8 cellular contexts compared by ENCODE assay signal in genomic region chr15:63970723-63971426, GRCh38.
DNase-seq lines count a peak whose midpoint lies in the region; ATAC-seq and TF ChIP-seq lines count a peak whose summit lies in the region.

No MANE protein-coding gene starts in this region.

- H3K9me3 ChIP-seq in Loucy (ENCODE audit: insufficient read depth, low read depth, low read length) (no peaks in the 10 kb centered on the region), lung (ENCODE audit: control insufficient read depth in 2 of 2, insufficient read depth in 1 of 2, low read length in 1 of 2) (no peaks in the 10 kb centered on the region), BE2C (no peaks in the 10 kb centered on the region)

- H3K4me2 ChIP-seq in Loucy (ENCODE audit: low read depth, low read length, poor library complexity, severe bottlenecking) = peak overlapping the region; percentile 49

- no peaks in the 10 kb centered on the region for H4K20me1 ChIP-seq in Loucy (ENCODE audit: insufficient read depth, low read length, poor library complexity, severe bottlenecking)

- no peak for TF ChIP-seq CTCF in Loucy (conservative IDR thresholded peaks at IDR 0.05; ENCODE audit: low read length)
- TF ChIP-seq CTCF in lung (IDR thresholded peaks at IDR 0.05; ENCODE audit: control extremely low read depth, extremely low read depth) = no peak
- no peak for TF ChIP-seq CTCF in BE2C (IDR thresholded peaks at IDR 0.05; ENCODE audit: low read depth, low read length)

- H3K4me1 ChIP-seq in Loucy (ENCODE audit: insufficient read depth, low read length, poor library complexity, severe bottlenecking) = peaks cover 34% of the 10 kb centered on the region
- H3K4me1 ChIP-seq in lung (ENCODE audit: control insufficient read depth in 2 of 2, insufficient read depth in 2 of 2, low read length in 2 of 2) = peaks cover 18 to 24% of the 10 kb centered on the region in 2 donors
- H3K4me1 ChIP-seq in BE2C = no peaks in the 10 kb centered on the region

- DNase-seq in lung (ENCODE audit: low spot score) = no peak
- no peak for DNase-seq in activated gamma-delta T cell treated with Interleukin-2 at 50 U/mL for 16 hours
- DNase-seq in NCI-H2227 treated with DMSO at 0.1 percent for 48 hours (lab: John Stamatoyannopoulos, UW) = no peak
- no peak for DNase-seq in SW 1271 (lab: John Stamatoyannopoulos, UW)
- no peak for DNase-seq in BE2C

- H3K79me2 ChIP-seq in Loucy (ENCODE audit: insufficient read depth, low read length) = no peaks in the 10 kb centered on the region

- H3K9me2 ChIP-seq in Loucy (replicated peaks; ENCODE audit: low read depth, low read length) = no peaks in the 10 kb centered on the region

- peak overlapping the region; percentile 44; the same call in 1 of the 2 replicates for H2AFZ ChIP-seq in Loucy (ENCODE audit: low read length)

- H3K36me3 ChIP-seq in Loucy (ENCODE audit: insufficient read depth, low read length) (no peaks in the 10 kb centered on the region), lung (ENCODE audit: control insufficient read depth in 2 of 2, insufficient read depth in 2 of 2, low read length in 2 of 2) (no peaks in the 10 kb centered on the region), BE2C (no peaks in the 10 kb centered on the region)

- H3F3A ChIP-seq in Loucy (ENCODE audit: low read depth) = no peaks in the 10 kb centered on the region

- ATAC-seq in GM18508 (IDR thresholded peaks at IDR 0.05; ENCODE audit: insufficient read depth, unreplicated experiment) = peak; percentile 59
- ATAC-seq in GM21576 (IDR thresholded peaks at IDR 0.05; ENCODE audit: unreplicated experiment) = peak; percentile 92
- no peak for ATAC-seq in lung (ENCODE audit: insufficient read depth, low FRiP score)

- peak overlapping the region; percentile 55 to 62 for H3K27ac ChIP-seq in lung (ENCODE audit: low read depth in 1 of 2, low read length in 1 of 2)

- no peak overlapping the region for H3K4me3 ChIP-seq in Loucy (ENCODE audit: low read length, poor library complexity, severe bottlenecking)
- no peak overlapping the region for H3K4me3 ChIP-seq in lung
- H3K4me3 ChIP-seq in BE2C (ENCODE audit: low read depth, low read length) = no peak overlapping the region

- H3K9ac ChIP-seq in Loucy (ENCODE audit: low read depth, low read length, poor library complexity, severe bottlenecking) = no peak overlapping the region

- WGBS in lung, 2 donors = 54 to 61% methylated on average over 3 of the region's 3 CpGs

- H3K27me3 ChIP-seq in Loucy (ENCODE audit: insufficient read depth, low read length, poor library complexity, severe bottlenecking) = no peaks in the 10 kb centered on the region
- H3K27me3 ChIP-seq in lung (ENCODE audit: control insufficient read depth, insufficient read depth) = no peaks in the 10 kb centered on the region
- H3K27me3 ChIP-seq in BE2C = no peaks in the 10 kb centered on the region
